1 cellular context compared by ENCODE assay signal in genomic region chr2:211823886-211824479, GRCh38.
TF ChIP-seq lines count a peak whose summit lies in the region.

No MANE protein-coding gene starts in this region.

TF ChIP-seq in HepG2, 621 proteins besides CTCF, POLR2A, EP300 and RAD21 (continued from another document):
- TF ChIP-seq ZNF646 (CRISPR knock-in tag; IDR thresholded peaks at IDR 0.05) (no peak), HNRNPK (IDR thresholded peaks at IDR 0.05; ENCODE audit: low read depth, low read length, poor library complexity, severe bottlenecking) (no peak), KDM1A (CRISPR knock-in tag; IDR thresholded peaks at IDR 0.05) (no peak), NCOA1 (CRISPR knock-in tag; IDR thresholded peaks at IDR 0.05) (no peak), HMGA1 (CRISPR knock-in tag; conservative IDR thresholded peaks at IDR 0.05) (no peak), SOX13 (IDR thresholded peaks at IDR 0.05) (no peak), SOX13 (CRISPR knock-in tag; conservative IDR thresholded peaks at IDR 0.05 in 1 of 2, IDR thresholded peaks at IDR 0.05 in 1 of 2) (no peak), NPAS2 (CRISPR knock-in tag; IDR thresholded peaks at IDR 0.05; ENCODE audit: borderline replicate concordance) (no peak)
